Comparison of ENCODE assay signal across 26 cellular contexts in the genomic region with DNA sequence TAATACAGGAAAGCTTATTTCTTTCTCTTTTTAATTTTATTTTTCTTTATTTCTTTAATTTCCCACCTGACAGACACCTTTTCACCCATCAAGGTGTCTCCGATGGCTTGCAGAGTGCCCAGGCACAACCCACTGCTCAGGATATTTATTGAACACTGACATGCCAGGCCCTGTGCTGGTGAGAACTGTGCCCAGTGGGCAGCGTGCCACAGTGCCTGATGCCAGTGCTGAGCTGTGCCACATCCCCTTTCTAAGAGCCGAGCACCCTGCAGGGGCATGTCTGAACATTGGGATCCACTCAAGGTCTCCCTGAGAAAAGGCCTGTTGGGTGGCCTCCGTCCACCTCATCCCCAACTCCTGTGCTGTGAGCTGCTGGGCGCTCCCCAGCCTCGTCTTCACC.
"Had no signal": no experiment of that assay in that cellular context is flagged by ENCODE, and none has a peak within 500 bp of the region (broad histone marks: within the 10 kb centered on the region; RNA-seq: fewer than 3 reads in every experiment).

No MANE protein-coding gene starts in this region.

- H3K27ac Mint-ChIP-seq: dendritic cell treated with granulocyte-macrophage colony-stimulating factor and Interleukin-4, amounts not matched to agents 40 ng/mL and 50 ng/mL, for 4 days; endodermal cell; naive thymus-derived CD4-positive, alpha-beta T cell; nephron; neural progenitor cell; stimulated activated naive B cell treated with anti-CD40 and anti-IgM and Interleukin-4, amounts not matched to agents 10 μg/mL and 1 μg/mL and 100 μg/mL, for 72 hours; stimulated activated naive CD8-positive, alpha-beta T cell treated with anti-CD3 and anti-CD28 coated beads, Interleukin-15, Interleukin-2, amounts not matched to agents 100 ng/mL and 50 ng/mL, for 24 hours had no signal

- DNase-seq: central memory CD4-positive, alpha-beta T cell; effector CD8-positive, alpha-beta T cell; foreskin fibroblast; hypothalamus; kidney; left lung; mesenchymal stem cell; midbrain; naive thymus-derived CD4-positive, alpha-beta T cell; nucleus accumbens; psoas muscle; right lobe of liver; small intestine; stimulated activated CD4-positive, alpha-beta T cell treated with anti-CD3 and anti-CD28 coated beads, Interleukin-15, amount 100 ng/mL, for 24 hours; stimulated activated CD4-positive, alpha-beta T cell treated with anti-CD3 and anti-CD28 coated beads, Interleukin-2, amount 100 ng/mL, for 48 hours; stimulated activated naive B cell treated with anti-CD40 and anti-IgM and Interleukin-4, amounts not matched to agents 10 μg/mL and 1 μg/mL and 100 μg/mL, for 72 hours; thyroid gland had no signal

- H3K27ac ChIP-seq: epithelial cell of prostate, gastroesophageal sphincter, left lung, neural progenitor cell, psoas muscle, right lobe of liver, thyroid gland had no signal

- H3K4me3 ChIP-seq: gastroesophageal sphincter, left lung, lung, neural progenitor cell, psoas muscle, right lobe of liver, thyroid gland had no signal

- H3K27me3 ChIP-seq: gastroesophageal sphincter, left lung, neural progenitor cell, right lobe of liver, thyroid gland had no signal

- H3K27me3 Mint-ChIP-seq: stimulated activated naive B cell treated with anti-CD40 and anti-IgM and Interleukin-4, amounts not matched to agents 10 μg/mL and 1 μg/mL and 100 μg/mL, for 72 hours; stimulated activated naive CD8-positive, alpha-beta T cell treated with anti-CD3 and anti-CD28 coated beads, Interleukin-15, Interleukin-2, amounts not matched to agents 100 ng/mL and 50 ng/mL, for 24 hours had no signal

- H3K36me3 ChIP-seq: gastroesophageal sphincter, left lung, neural progenitor cell, right lobe of liver, thyroid gland had no signal

- ATAC-seq: esophagus mucosa; gastroesophageal sphincter; left lung; naive thymus-derived CD4-positive, alpha-beta T cell; psoas muscle; right lobe of liver; stimulated activated naive B cell treated with anti-CD40 and anti-IgM and Interleukin-4, amounts not matched to agents 10 μg/mL and 1 μg/mL and 100 μg/mL, for 72 hours had no signal

- H3K9me3 ChIP-seq: left lung, psoas muscle, right lobe of liver, thyroid gland had no signal

- H3K9me3 Mint-ChIP-seq: stimulated activated naive CD8-positive, alpha-beta T cell treated with anti-CD3 and anti-CD28 coated beads, Interleukin-15, Interleukin-2, amounts not matched to agents 100 ng/mL and 50 ng/mL, for 24 hours had no signal

- H3K4me3 Mint-ChIP-seq: dendritic cell treated with granulocyte-macrophage colony-stimulating factor and Interleukin-4, amounts not matched to agents 40 ng/mL and 50 ng/mL, for 4 days; endodermal cell; naive thymus-derived CD4-positive, alpha-beta T cell; nephron; neural progenitor cell; stimulated activated naive B cell treated with anti-CD40 and anti-IgM and Interleukin-4, amounts not matched to agents 10 μg/mL and 1 μg/mL and 100 μg/mL, for 72 hours; stimulated activated naive CD8-positive, alpha-beta T cell treated with anti-CD3 and anti-CD28 coated beads, Interleukin-15, Interleukin-2, amounts not matched to agents 100 ng/mL and 50 ng/mL, for 24 hours had no signal

- H3K9ac ChIP-seq: neural progenitor cell had no signal

- H3K4me1 ChIP-seq: gastroesophageal sphincter, left lung, neural progenitor cell, psoas muscle, right lobe of liver, thyroid gland had no signal

- H3K36me3 Mint-ChIP-seq: stimulated activated naive B cell treated with anti-CD40 and anti-IgM and Interleukin-4, amounts not matched to agents 10 μg/mL and 1 μg/mL and 100 μg/mL, for 72 hours had no signal

- H3K4me1 Mint-ChIP-seq: endodermal cell; naive thymus-derived CD4-positive, alpha-beta T cell; nephron; neural progenitor cell; stimulated activated naive B cell treated with anti-CD40 and anti-IgM and Interleukin-4, amounts not matched to agents 10 μg/mL and 1 μg/mL and 100 μg/mL, for 72 hours had no signal
